ENCODE assay signal across 16 cellular contexts in the genomic region with DNA sequence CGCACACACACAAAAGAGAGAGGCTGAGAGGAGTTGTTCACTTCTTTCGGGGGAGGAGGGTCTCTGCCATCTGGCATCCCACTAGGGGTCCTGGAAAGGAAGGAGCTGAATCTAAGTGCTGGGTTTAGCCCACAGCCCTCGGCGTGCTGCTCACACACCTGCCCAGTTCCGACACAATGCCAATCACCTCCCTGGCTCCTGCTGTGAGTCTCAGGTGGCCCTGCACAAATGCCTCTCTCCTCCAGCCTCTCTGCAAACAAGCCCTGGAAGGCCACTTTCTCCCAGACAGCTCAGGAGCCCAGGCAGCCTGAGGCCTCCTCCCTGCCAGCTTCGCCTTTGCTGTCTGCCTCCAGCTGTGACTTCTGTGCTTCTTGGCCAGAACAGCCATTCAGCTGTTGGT. TPM values are rescaled to one million over a fixed set of nuclear protein-coding genes. Genes with fewer than 3 reads are reported as not detected.
DNase-seq lines count a peak whose midpoint lies in the region; ATAC-seq and TF ChIP-seq lines count a peak whose summit lies in the region.
"Had no signal": no experiment of that assay in that cellular context is flagged by ENCODE, and none has a peak within 500 bp of the region (broad histone marks: within the 10 kb centered on the region; RNA-seq: fewer than 3 reads in every experiment).

No MANE protein-coding gene starts in this region.

- H3K4me1 Mint-ChIP-seq in CD4-positive, alpha-beta T cell (ENCODE audit: low read depth) = no peaks in the 10 kb centered on the region
- H3K4me1 Mint-ChIP-seq: activated naive CD8-positive, alpha-beta T cell treated with anti-CD3 and anti-CD28 coated beads for 36 hours; memory B cell had no signal

- peaks cover 8% of the 10 kb centered on the region for H3K27me3 ChIP-seq in CD4-positive, alpha-beta T cell (ENCODE audit: control insufficient read depth, insufficient read depth, low read length)

- peaks cover 11% of the 10 kb centered on the region for H3K27me3 Mint-ChIP-seq in CD4-positive, alpha-beta T cell

- POLR2A ChIA-PET in CD4-positive, alpha-beta T cell (lab: Charles Lee) = no interaction called here

- no peaks in the 10 kb centered on the region for H3K9me3 Mint-ChIP-seq in CD4-positive, alpha-beta T cell
- H3K9me3 Mint-ChIP-seq: activated naive CD8-positive, alpha-beta T cell treated with anti-CD3 and anti-CD28 coated beads for 36 hours had no signal

- no peak overlapping the region for H3K27ac ChIP-seq in CD4-positive, alpha-beta T cell (ENCODE audit: low read depth, low read length)
- H3K27ac ChIP-seq: tibial artery had no signal

- CTCF ChIA-PET in CD4-positive, alpha-beta T cell (lab: Charles Lee) = no interaction called here

- no peak for TF ChIP-seq CTCF in CD4-positive, alpha-beta T cell (IDR thresholded peaks at IDR 0.05)

- no peak for ATAC-seq in CD4-positive, alpha-beta T cell (ENCODE audit: poor library complexity)
- no peak for ATAC-seq in HG03025 (IDR thresholded peaks at IDR 0.05; ENCODE audit: low FRiP score, unreplicated experiment)

- intact Hi-C loops in CD4-positive, alpha-beta T cell (cut with DNase I, micrococcal nuclease) = no loop called here

- no peaks in the 10 kb centered on the region for H3K36me3 Mint-ChIP-seq in CD4-positive, alpha-beta T cell (ENCODE audit: low read depth)
- H3K36me3 Mint-ChIP-seq: activated naive CD8-positive, alpha-beta T cell treated with anti-CD3 and anti-CD28 coated beads for 36 hours; memory B cell had no signal

- DNase-seq in DMS79 (lab: John Stamatoyannopoulos, UW) = peak; percentile 60
- DNase-seq in NAMALWA (ENCODE audit: low spot score) = peak; percentile 24
- DNase-seq in NCI-H345 treated with DMSO at 0.1 percent for 48 hours (lab: John Stamatoyannopoulos, UW; ENCODE audit: unreplicated experiment) = peak; percentile 98
- DNase-seq in islet precursor cell = peak; percentile 49
- DNase-seq in AG08395 (ENCODE audit: low spot score) = no peak
- no peak for DNase-seq in CD4-positive, alpha-beta T cell
- DNase-seq in SKM-1 (lab: John Stamatoyannopoulos, UW; ENCODE audit: unreplicated experiment) = no peak
- DNase-seq: activated naive CD8-positive, alpha-beta T cell treated with anti-CD3 and anti-CD28 coated beads for 36 hours; cerebellar nuclear complex; erythroblast; RPMI8226; T1000 had no signal

- no peak overlapping the region for H3K27ac Mint-ChIP-seq in CD4-positive, alpha-beta T cell
- H3K27ac Mint-ChIP-seq: activated naive CD8-positive, alpha-beta T cell treated with anti-CD3 and anti-CD28 coated beads for 36 hours; memory B cell had no signal

- H3K4me3 Mint-ChIP-seq in CD4-positive, alpha-beta T cell = no peak overlapping the region
- H3K4me3 Mint-ChIP-seq: activated naive CD8-positive, alpha-beta T cell treated with anti-CD3 and anti-CD28 coated beads for 36 hours; memory B cell had no signal

- no peaks in the 10 kb centered on the region for H3K9me3 ChIP-seq in CD4-positive, alpha-beta T cell (ENCODE audit: control insufficient read depth, low read length)
- H3K9me3 ChIP-seq: tibial artery had no signal

RNA-seq across cellular contexts. Expression of a gene that starts 51.2 kb away (rescaled TPM):
- total RNA-seq in CD4-positive, alpha-beta T cell = not detected
- total RNA-seq: activated naive CD8-positive, alpha-beta T cell treated with anti-CD3 and anti-CD28 coated beads for 36 hours; smooth muscle cell had no signal

Comparison
In these comparisons a context has a peak if more than half of its experiments do, and no peak if none do; other contexts are left out.
1. DNase-seq: peak in DMS79 (single experiment), NAMALWA (single experiment), NCI-H345 treated with DMSO at 0.1 percent for 48 hours (single experiment) and islet precursor cell (single experiment); none in AG08395 (single experiment), CD4-positive, alpha-beta T cell (0 of 10) and SKM-1 (single experiment).